In the genomic region with DNA sequence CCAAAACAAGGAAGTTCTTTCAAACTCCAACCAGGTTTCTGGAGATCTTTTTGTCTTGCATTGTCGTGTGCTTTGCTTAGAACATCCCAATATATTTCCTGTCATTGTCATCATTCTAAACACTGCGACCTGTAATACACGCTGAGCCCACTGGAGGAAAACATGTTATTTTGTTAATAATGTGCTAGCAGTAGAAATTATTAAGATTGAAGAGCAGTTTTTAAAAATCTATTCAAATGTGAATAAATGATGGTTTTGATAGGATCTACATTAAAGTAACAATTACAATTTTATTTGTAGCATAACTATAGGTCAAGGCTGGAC, we compare ENCODE assay signal across 13 cellular contexts.
DNase-seq lines count a peak whose midpoint lies in the region; ATAC-seq, FAIRE-seq and TF ChIP-seq lines count a peak whose summit lies in the region.
"Had no signal": no experiment of that assay in that cellular context is flagged by ENCODE, and none has a peak within 500 bp of the region (broad histone marks: within the 10 kb centered on the region; RNA-seq: fewer than 3 reads in every experiment).

No MANE protein-coding gene starts in this region.

- H3K27ac ChIP-seq in A549 (no peak overlapping the region), RWPE2 (ENCODE audit: poor library complexity, severe bottlenecking) (peak overlapping the region; percentile 5), thyroid gland (no peak overlapping the region)

- H3K9me3 Mint-ChIP-seq in endothelial cell (ENCODE audit: unreplicated experiment): no peaks in the 10 kb centered on the region

- TF ChIP-seq CTCF in A549 (IDR thresholded peaks at IDR 0.05): no peak
- no peak for TF ChIP-seq CTCF in D721Med (IDR thresholded peaks at IDR 0.05; ENCODE audit: insufficient read depth, missing control alignments)
- TF ChIP-seq CTCF in RWPE2 (IDR thresholded peaks at IDR 0.05; ENCODE audit: poor library complexity, severe bottlenecking): no peak
- TF ChIP-seq CTCF in endothelial cell (IDR thresholded peaks at IDR 0.05; ENCODE audit: unreplicated experiment): peak; percentile 43
- peak in 1 of 6 experiments; percentile 7 for TF ChIP-seq CTCF in thyroid gland (IDR thresholded peaks at IDR 0.05)

- ATAC-seq in A549 (0 out of 6 replicates have a peak, but pooled peaks of 1 of the 2 experiments have one; percentile 35), RWPE2 (ENCODE audit: low read depth) (no peak), GM21515 (IDR thresholded peaks at IDR 0.05; ENCODE audit: unreplicated experiment) (no peak)
- ATAC-seq: esophagus mucosa had no signal

- H3K36me3 Mint-ChIP-seq in endothelial cell (ENCODE audit: low read depth, unreplicated experiment): peaks cover 4% of the 10 kb centered on the region

- WGBS in A549 (ENCODE audit: missing lambda C conversion rate): 58% methylated on average over 3 of the region's 3 CpGs
- 83 to 87% methylated on average over 3 of the region's 3 CpGs for WGBS in thyroid gland, 2 donors

- no peak overlapping the region for H3K4me3 ChIP-seq in A549
- no peak overlapping the region for H3K4me3 ChIP-seq in RWPE2 (ENCODE audit: severe bottlenecking)
- no peak overlapping the region for H3K4me3 ChIP-seq in thyroid gland (replicated peaks in 1 of 3)
- H3K4me3 ChIP-seq: uterus had no signal

- TF ChIP-seq POLR2A in A549 (IDR thresholded peaks at IDR 0.05; ENCODE audit: low read length) (no peak), thyroid gland (IDR thresholded peaks at IDR 0.05) (no peak)

- no peaks in the 10 kb centered on the region for H3K27me3 ChIP-seq in RWPE2 (ENCODE audit: insufficient read depth, poor library complexity, severe bottlenecking)
- no peaks in the 10 kb centered on the region for H3K27me3 ChIP-seq in thyroid gland
- H3K27me3 ChIP-seq: uterus had no signal

- H3K4me1 ChIP-seq in A549: peaks cover 5% of the 10 kb centered on the region; the same call in 1 of the 3 replicates
- peaks cover 48% of the 10 kb centered on the region for H3K4me1 ChIP-seq in RWPE2 (ENCODE audit: insufficient read depth, poor library complexity, severe bottlenecking)
- peaks cover 0 to 3% of the 10 kb centered on the region in 2 donors for H3K4me1 ChIP-seq in thyroid gland
- H3K4me1 ChIP-seq: uterus had no signal

- no peak for TF ChIP-seq RAD21 in A549 (conservative IDR thresholded peaks at IDR 0.05 in 1 of 2, IDR thresholded peaks at IDR 0.05 in 1 of 2)

- peaks cover 9% of the 10 kb centered on the region; the same call in 1 of the 2 replicates for H3K36me3 ChIP-seq in RWPE2 (ENCODE audit: low read depth)
- no peaks in the 10 kb centered on the region for H3K36me3 ChIP-seq in thyroid gland
- H3K36me3 ChIP-seq: uterus had no signal

- no peaks in the 10 kb centered on the region for H3K9me3 ChIP-seq in A549
- no peaks in the 10 kb centered on the region for H3K9me3 ChIP-seq in RWPE2 (ENCODE audit: severe bottlenecking)
- no peaks in the 10 kb centered on the region for H3K9me3 ChIP-seq in thyroid gland
- H3K9me3 ChIP-seq: uterus had no signal

- peaks cover 3% of the 10 kb centered on the region for H3K27me3 Mint-ChIP-seq in endothelial cell (ENCODE audit: unreplicated experiment)

- H3K27ac Mint-ChIP-seq in endothelial cell (ENCODE audit: unreplicated experiment): peak overlapping the region; percentile 74

- no peak overlapping the region for H3K4me2 ChIP-seq in A549

- no peak for TF ChIP-seq EP300 in A549 (IDR thresholded peaks at IDR 0.05)

- H3K4me3 Mint-ChIP-seq in endothelial cell (ENCODE audit: unreplicated experiment): no peak overlapping the region

- peaks cover 57% of the 10 kb centered on the region for H3K4me1 Mint-ChIP-seq in endothelial cell (ENCODE audit: unreplicated experiment)

- CTCF ChIA-PET in A549 (lab: Yijun Ruan, JAX): interaction anchor here (1.1 kb wide), 1 partner anchor 60 kb away, joined by 4 read pairs; no protein-coding TSS in a partner anchor

- FAIRE-seq in A549 (lab: Jason Lieb, UNC) (peak; percentile 7), D721Med (lab: Jason Lieb, UNC) (peak; percentile 97)

- intact Hi-C loops in thyroid gland (cut with DNase I): no loop called here

- no peak for DNase-seq in A549 (ENCODE audit: low read depth in 1 of 2, low spot score in 1 of 2)
- no peak for DNase-seq in D721Med (ENCODE audit: insufficient read length, low spot score)
- DNase-seq in RWPE2 (ENCODE audit: low spot score): no peak
- no peak for DNase-seq in endothelial cell (ENCODE audit: low spot score)
- no peak for DNase-seq in HCEC 1CT
- DNase-seq in thyroid gland: no peak
- no peak for DNase-seq in cerebellum (ENCODE audit: low spot score)
- DNase-seq: Karpas-422, NCI-H1436 treated with DMSO at 0.1 percent for 48 hours, NCI-H524, uterus had no signal

- POLR2A ChIA-PET in A549 (lab: Yijun Ruan, JAX): no interaction called here

TF ChIP-seq in A549, 52 proteins besides CTCF, POLR2A, EP300 and RAD21:
- TF ChIP-seq CEBPB (IDR thresholded peaks at IDR 0.05) (no peak), FOSL2 (IDR thresholded peaks at IDR 0.05) (no peak), FOSL2 (CRISPR knock-in tag; IDR thresholded peaks at IDR 0.05) (no peak), JUNB (IDR thresholded peaks at IDR 0.05) (no peak), NPAS2 (CRISPR knock-in tag; IDR thresholded peaks at IDR 0.05; ENCODE audit: borderline replicate concordance) (no peak), MAFK (IDR thresholded peaks at IDR 0.05; ENCODE audit: partially characterized antibody) (no peak), SREBF2 (IDR thresholded peaks at IDR 0.05) (no peak), ZNF302 (CRISPR knock-in tag; IDR thresholded peaks at IDR 0.05) (no peak), RFX5 (IDR thresholded peaks at IDR 0.05) (no peak), NFE2L2 (conservative IDR thresholded peaks at IDR 0.05; ENCODE audit: low read length) (no peak), HEYL (CRISPR knock-in tag; IDR thresholded peaks at IDR 0.05) (no peak), RNF2 (IDR thresholded peaks at IDR 0.05; ENCODE audit: borderline replicate concordance, low read depth) (no peak), TP53 (CRISPR knock-in tag; IDR thresholded peaks at IDR 0.05) (no peak), HOXA7 (CRISPR knock-in tag; IDR thresholded peaks at IDR 0.05) (no peak)
- TF ChIP-seq, protein P1, sequence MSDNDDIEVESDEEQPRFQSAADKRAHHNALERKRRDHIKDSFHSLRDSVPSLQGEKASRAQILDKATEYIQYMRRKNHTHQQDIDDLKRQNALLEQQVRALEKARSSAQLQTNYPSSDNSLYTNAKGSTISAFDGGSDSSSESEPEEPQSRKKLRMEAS (IDR thresholded peaks at IDR 0.05): no peak
- TF ChIP-seq, protein P2, sequence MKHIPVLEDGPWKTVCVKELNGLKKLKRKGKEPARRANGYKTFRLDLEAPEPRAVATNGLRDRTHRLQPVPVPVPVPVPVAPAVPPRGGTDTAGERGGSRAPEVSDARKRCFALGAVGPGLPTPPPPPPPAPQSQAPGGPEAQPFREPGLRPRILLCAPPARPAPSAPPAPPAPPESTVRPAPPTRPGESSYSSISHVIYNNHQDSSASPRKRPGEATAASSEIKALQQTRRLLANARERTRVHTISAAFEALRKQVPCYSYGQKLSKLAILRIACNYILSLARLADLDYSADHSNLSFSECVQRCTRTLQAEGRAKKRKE (CRISPR knock-in tag; IDR thresholded peaks at IDR 0.05; ENCODE audit: low read depth): no peak
- TF ChIP-seq, protein P3, sequence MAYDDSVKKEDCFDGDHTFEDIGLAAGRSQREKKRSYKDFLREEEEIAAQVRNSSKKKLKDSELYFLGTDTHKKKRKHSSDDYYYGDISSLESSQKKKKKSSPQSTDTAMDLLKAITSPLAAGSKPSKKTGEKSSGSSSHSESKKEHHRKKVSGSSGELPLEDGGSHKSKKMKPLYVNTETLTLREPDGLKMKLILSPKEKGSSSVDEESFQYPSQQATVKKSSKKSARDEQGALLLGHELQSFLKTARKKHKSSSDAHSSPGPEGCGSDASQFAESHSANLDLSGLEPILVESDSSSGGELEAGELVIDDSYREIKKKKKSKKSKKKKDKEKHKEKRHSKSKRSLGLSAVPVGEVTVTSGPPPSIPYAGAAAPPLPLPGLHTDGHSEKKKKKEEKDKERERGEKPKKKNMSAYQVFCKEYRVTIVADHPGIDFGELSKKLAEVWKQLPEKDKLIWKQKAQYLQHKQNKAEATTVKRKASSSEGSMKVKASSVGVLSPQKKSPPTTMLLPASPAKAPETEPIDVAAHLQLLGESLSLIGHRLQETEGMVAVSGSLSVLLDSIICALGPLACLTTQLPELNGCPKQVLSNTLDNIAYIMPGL (CRISPR knock-in tag; IDR thresholded peaks at IDR 0.05; ENCODE audit: borderline replicate concordance): no peak
